15 cellular contexts compared by ENCODE assay signal in genomic region chr14:59997496-59997895, GRCh38.
DNase-seq lines count a peak whose midpoint lies in the region; ATAC-seq, FAIRE-seq and TF ChIP-seq lines count a peak whose summit lies in the region.
"Had no signal": no experiment of that assay in that cellular context is flagged by ENCODE, and none has a peak within 500 bp of the region (broad histone marks: within the 10 kb centered on the region; RNA-seq: fewer than 3 reads in every experiment).

No MANE protein-coding gene starts in this region.

- no peak for FAIRE-seq in bronchial epithelial cell (lab: Jason Lieb, UNC)
- FAIRE-seq: K562 had no signal

- ATAC-seq in psoas muscle (peak; percentile 76 to 94 (median 90)), GM21390 (IDR thresholded peaks at IDR 0.05; ENCODE audit: unreplicated experiment) (no peak), GM21447 (IDR thresholded peaks at IDR 0.05; ENCODE audit: unreplicated experiment) (no peak), GM19467 (IDR thresholded peaks at IDR 0.05; ENCODE audit: unreplicated experiment) (no peak)
- ATAC-seq: K562 had no signal

- H3K4me1 ChIP-seq in psoas muscle = peaks cover 24% of the 10 kb centered on the region
- H3K4me1 ChIP-seq: BE2C had no signal

- H3K27me3 ChIP-seq in bronchial epithelial cell (ENCODE audit: control insufficient read depth, insufficient read depth, low read length) (no peaks in the 10 kb centered on the region), psoas muscle (ENCODE audit: insufficient read depth in 3 of 3, low read length in 2 of 3) (no peaks in the 10 kb centered on the region)
- H3K27me3 ChIP-seq: BE2C, brain microvascular endothelial cell had no signal

- peak overlapping the region; percentile 77 for H3K27ac ChIP-seq in psoas muscle
- H3K27ac ChIP-seq: brain microvascular endothelial cell had no signal

- H3K4me3 ChIP-seq in bronchial epithelial cell (ENCODE audit: low read depth, low read length) (no peak overlapping the region), psoas muscle (peak overlapping the region; percentile 6)
- H3K4me3 ChIP-seq: K562 had no signal

- intact Hi-C loops in psoas muscle (cut with DNase I) = loop anchor here in 1 of 2 donors (2.0 kb wide), 1 partner anchor 33 kb away; no protein-coding TSS in a partner anchor

- H3K9me3 ChIP-seq in psoas muscle = no peaks in the 10 kb centered on the region
- H3K9me3 ChIP-seq: BE2C had no signal

- TF ChIP-seq CTCF in bronchial epithelial cell (IDR thresholded peaks at IDR 0.05; ENCODE audit: insufficient read depth, low read length, severe bottlenecking) (no peak), psoas muscle (IDR thresholded peaks at IDR 0.05) (no peak)

- no peaks in the 10 kb centered on the region for H3K36me3 ChIP-seq in bronchial epithelial cell (ENCODE audit: control insufficient read depth, insufficient read depth, low read length)
- no peaks in the 10 kb centered on the region for H3K36me3 ChIP-seq in psoas muscle (ENCODE audit: insufficient read depth in 1 of 2, low read depth in 1 of 2)
- H3K36me3 ChIP-seq: BE2C, brain microvascular endothelial cell had no signal

- peak; percentile 53 for DNase-seq in DMS79 (lab: John Stamatoyannopoulos, UW)
- peak; percentile 81 for DNase-seq in NCI-H2107 (lab: John Stamatoyannopoulos, UW)
- peak; percentile 10 for DNase-seq in bronchial epithelial cell (ENCODE audit: low read depth)
- no peak for DNase-seq in psoas muscle
- no peak for DNase-seq in NCI-H1694 (lab: John Stamatoyannopoulos, UW)
- DNase-seq: BE2C; brain microvascular endothelial cell; effector memory CD4-positive, alpha-beta T cell; glutamatergic neuron; NCI-H2081 treated with DMSO at 0.1 percent for 48 hours; stimulated activated CD4-positive, alpha-beta T cell treated with anti-CD3 and anti-CD28 coated beads, Interleukin-1b, Interleukin-23, amount 100 ng/mL, for 48 hours had no signal

Comparison
In these comparisons a context has a peak if more than half of its experiments do, and no peak if none do; other contexts are left out.
1. DNase-seq: peak in DMS79 (single experiment), NCI-H2107 (single experiment) and bronchial epithelial cell (single experiment); none in psoas muscle (0 of 2) and NCI-H1694 (single experiment).
2. ATAC-seq: peak in psoas muscle (4 of 4); none in GM21390 (single experiment), GM21447 (single experiment) and GM19467 (single experiment).